Comparison of ENCODE assay signal across 4 cellular contexts in the genomic region with DNA sequence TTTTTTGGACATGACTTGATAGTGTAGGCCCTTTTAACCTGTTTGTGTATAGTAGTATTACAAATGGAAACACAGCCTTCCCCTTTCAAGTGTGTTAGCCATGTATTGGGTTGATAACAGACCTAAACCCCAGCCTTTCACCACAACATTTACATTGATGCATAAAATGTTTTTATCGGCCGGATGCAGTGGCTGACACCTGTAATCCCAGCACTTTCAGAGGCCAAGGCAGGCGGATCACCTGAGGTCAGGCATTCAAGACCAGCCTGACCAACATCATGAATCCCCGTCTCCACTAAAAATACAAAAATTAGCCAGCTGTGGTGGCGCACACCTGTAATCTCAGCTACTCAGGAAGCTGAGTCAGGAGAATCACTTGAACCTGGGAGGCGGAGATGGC. TPM values are rescaled to one million over a fixed set of nuclear protein-coding genes. Genes with fewer than 3 reads are reported as not detected.
"Had no signal": no experiment of that assay in that cellular context is flagged by ENCODE, and none has a peak within 500 bp of the region (broad histone marks: within the 10 kb centered on the region; RNA-seq: fewer than 3 reads in every experiment).

No MANE protein-coding gene starts in this region.

RNA-seq across cellular contexts. Expression of a gene that starts 45.3 kb away (rescaled TPM):
- total RNA-seq: OCI-LY7, PC-3, PC-9, RPMI7951 had no signal
